Comparison of ENCODE assay signal across 8 cellular contexts in the genomic region with DNA sequence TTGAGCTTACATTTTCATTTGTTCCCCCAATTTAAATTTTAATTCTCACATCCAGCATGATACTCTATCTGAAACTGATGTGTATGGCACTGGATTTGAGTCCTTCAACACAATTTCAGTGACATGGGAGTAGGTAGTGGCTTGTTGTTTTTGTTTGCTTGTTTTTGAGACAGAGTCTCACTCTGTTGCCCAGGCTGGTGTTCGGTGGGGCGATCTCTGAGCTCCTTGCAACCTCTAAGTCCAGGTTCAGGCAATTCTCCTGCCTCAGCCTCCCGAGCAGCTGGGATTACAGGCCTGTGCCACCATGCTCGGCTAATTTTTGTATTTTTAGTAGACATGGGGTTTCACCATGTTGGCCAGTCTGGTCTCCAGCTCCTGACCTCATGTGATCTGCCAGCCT. TPM values are rescaled to one million over a fixed set of nuclear protein-coding genes. Genes with fewer than 3 reads are reported as not detected.
DNase-seq lines count a peak whose midpoint lies in the region; ATAC-seq and TF ChIP-seq lines count a peak whose summit lies in the region.
"Not testable (repeated sequence)": the region's sequence is repeated elsewhere in the genome, so short reads cannot be mapped to it uniquely, and the experiment has no call there.
"Had no signal": no experiment of that assay in that cellular context is flagged by ENCODE, and none has a peak within 500 bp of the region (broad histone marks: within the 10 kb centered on the region; RNA-seq: fewer than 3 reads in every experiment).

No MANE protein-coding gene starts in this region.

- 92% methylated on average over 4 of the region's 4 CpGs for WGBS in smooth muscle cell (ENCODE audit: low lambda C conversion rate)

- H3K9ac ChIP-seq in smooth muscle cell (ENCODE audit: low read depth): peak overlapping the region; percentile 77

- POLR2A ChIA-PET in PC-9 (lab: Charles Lee; ENCODE audit: unreplicated experiment): not testable (repeated sequence)

- TF ChIP-seq CTCF in GM12875 (IDR thresholded peaks at IDR 0.05; ENCODE audit: borderline replicate concordance, insufficient read depth, low read depth, low read length); PC-9 (conservative IDR thresholded peaks at IDR 0.05); right atrium auricular region (IDR thresholded peaks at IDR 0.05); natural killer cell (IDR thresholded peaks at IDR 0.05); smooth muscle cell (IDR thresholded peaks at IDR 0.05; ENCODE audit: borderline replicate concordance, insufficient read depth, poor library complexity, severe bottlenecking): not testable (repeated sequence)

- peaks cover 14% of the 10 kb centered on the region for H3F3A ChIP-seq in PC-9 (ENCODE audit: insufficient read depth, low read depth)
- H3F3A ChIP-seq in smooth muscle cell (ENCODE audit: low read depth): not testable (repeated sequence)

- CTCF ChIA-PET in PC-9 (lab: Charles Lee): interaction anchor here (0.5 to 0.7 kb wide), 2 partner anchors 120 to 354 kb away, joined by 3 to 9 read pairs; no protein-coding TSS in a partner anchor

- H3K27ac ChIP-seq in PC-9 (peak overlapping the region; percentile 86), cingulate gyrus (ENCODE audit: low read depth, low read length) (peak overlapping the region; percentile 100), right atrium auricular region (peak overlapping the region; percentile 97), smooth muscle cell (ENCODE audit: low read depth) (peak overlapping the region; percentile 91)

- not testable (repeated sequence) for H3K27me3 Mint-ChIP-seq in activated T-cell treated with anti-CD3 and anti-CD28 coated beads, Interleukin-2, amount 50 U/mL, for 72 hours (ENCODE audit: low read depth)
- H3K27me3 Mint-ChIP-seq in natural killer cell (ENCODE audit: low read depth in 2 of 2): peaks cover 11 to 13% of the 10 kb centered on the region in 2 donors

- H3K4me2 ChIP-seq in PC-9: peak overlapping the region; percentile 93
- peak overlapping the region; percentile 86 for H3K4me2 ChIP-seq in smooth muscle cell

- not testable (repeated sequence) for H3K9me2 ChIP-seq in PC-9 (ENCODE audit: insufficient read depth)

- not testable (repeated sequence) for BruUV-seq in PC-9 (replicated peaks; lab: Mats Ljungman, UMichigan)

- H4K20me1 ChIP-seq in PC-9 (ENCODE audit: insufficient read depth): peaks cover 12% of the 10 kb centered on the region; the same call in 1 of the 2 replicates
- H4K20me1 ChIP-seq in smooth muscle cell (ENCODE audit: low read depth): not testable (repeated sequence)

- H3K4me3 Mint-ChIP-seq in activated T-cell treated with anti-CD3 and anti-CD28 coated beads, Interleukin-2, amount 50 U/mL, for 72 hours: peak overlapping the region; percentile 84 to 87
- H3K4me3 Mint-ChIP-seq in natural killer cell: peak overlapping the region; percentile 96

- not testable (repeated sequence) for DNase-seq in PC-9; activated T-cell treated with anti-CD3 and anti-CD28 coated beads, Interleukin-2, amount 50 U/mL, for 72 hours; right atrium auricular region (ENCODE audit: low spot score); natural killer cell; smooth muscle cell (lab: John Stamatoyannopoulos, UW; ENCODE audit: unreplicated experiment)

- H3K4me1 Mint-ChIP-seq in activated T-cell treated with anti-CD3 and anti-CD28 coated beads, Interleukin-2, amount 50 U/mL, for 72 hours (ENCODE audit: low read depth): peaks cover 47% of the 10 kb centered on the region
- H3K4me1 Mint-ChIP-seq in natural killer cell: peaks cover 11 to 14% of the 10 kb centered on the region in 2 donors

- peak overlapping the region; percentile 93 for H3K27ac Mint-ChIP-seq in activated T-cell treated with anti-CD3 and anti-CD28 coated beads, Interleukin-2, amount 50 U/mL, for 72 hours
- H3K27ac Mint-ChIP-seq in natural killer cell: peak overlapping the region; percentile 95 to 97

- H3K4me1 ChIP-seq in PC-9 (replicated peaks; ENCODE audit: insufficient read depth) (peaks cover 26% of the 10 kb centered on the region), right atrium auricular region (peaks cover 0 to 33% of the 10 kb centered on the region in 2 donors), smooth muscle cell (ENCODE audit: low read depth) (peaks cover 14% of the 10 kb centered on the region)

- not testable (repeated sequence) for H3K27me3 ChIP-seq in PC-9 (ENCODE audit: insufficient read depth, low read depth); right atrium auricular region; smooth muscle cell (ENCODE audit: low read depth)

- H3K9me3 ChIP-seq in PC-9 (ENCODE audit: insufficient read depth, low read depth); right atrium auricular region; smooth muscle cell (replicated peaks; ENCODE audit: low read depth): not testable (repeated sequence)

- peak overlapping the region; percentile 81 for H2AFZ ChIP-seq in PC-9
- H2AFZ ChIP-seq in smooth muscle cell (ENCODE audit: low read depth): not testable (repeated sequence)

- not testable (repeated sequence) for H3K36me3 ChIP-seq in PC-9 (ENCODE audit: low read depth); right atrium auricular region; smooth muscle cell (ENCODE audit: low read depth)

- H3K79me2 ChIP-seq in PC-9 (ENCODE audit: low read depth) (peaks cover 58% of the 10 kb centered on the region), smooth muscle cell (ENCODE audit: low read depth) (peaks cover 35% of the 10 kb centered on the region)

- intact Hi-C loops in PC-9 (cut with micrococcal nuclease; ENCODE audit: unreplicated experiment); natural killer cell (cut with micrococcal nuclease): not testable (repeated sequence)

- H3K9me3 Mint-ChIP-seq in activated T-cell treated with anti-CD3 and anti-CD28 coated beads, Interleukin-2, amount 50 U/mL, for 72 hours; natural killer cell: not testable (repeated sequence)

- ATAC-seq in activated T-cell treated with anti-CD3 and anti-CD28 coated beads, Interleukin-2, amount 50 U/mL, for 72 hours (replicated peaks in 1 of 2); natural killer cell: not testable (repeated sequence)

- not testable (repeated sequence) for H3K36me3 Mint-ChIP-seq in activated T-cell treated with anti-CD3 and anti-CD28 coated beads, Interleukin-2, amount 50 U/mL, for 72 hours (ENCODE audit: insufficient read depth in 2 of 2); natural killer cell

- H3K4me3 ChIP-seq in GM12875 (ENCODE audit: low read depth, low read length) (peak overlapping the region; percentile 79), PC-9 (peak overlapping the region; percentile 79), smooth muscle cell (peak overlapping the region; percentile 56)
- H3K4me3 ChIP-seq in right atrium auricular region: not testable (repeated sequence)

RNA-seq across cellular contexts. Expression of a gene that starts 1.3 kb away (rescaled TPM):
- total RNA-seq in PC-9 (2021): 24.4 and 33.5 TPM in 2 replicates
- 10 to 100 TPM; 36.4 to 37.8 TPM for total RNA-seq in activated T-cell treated with anti-CD3 and anti-CD28 coated beads, Interleukin-2, amount 50 U/mL, for 72 hours
- total RNA-seq in right atrium auricular region: 10 to 100 TPM; 30.5 to 33.8 TPM
- total RNA-seq in natural killer cell: 10 to 100 TPM; 22.1 to 32.0 (median 30.8) TPM
- total RNA-seq in smooth muscle cell: 17.6 and 19.5 TPM in 2 replicates
- 8.2 and 10.1 TPM in 2 replicates for polyA plus RNA-seq in smooth muscle cell

RNA-seq across cellular contexts. Expression of a gene that starts 10.3 kb away (rescaled TPM):
- 147 and 212 TPM in 2 replicates for total RNA-seq in PC-9 (2021)
- 100 to 1,000 TPM; 148 to 190 TPM for total RNA-seq in activated T-cell treated with anti-CD3 and anti-CD28 coated beads, Interleukin-2, amount 50 U/mL, for 72 hours
- total RNA-seq in right atrium auricular region: 10 to 100 TPM; 19.6 to 31.3 TPM
- total RNA-seq in natural killer cell: 100 to 1,000 TPM; 152 to 213 (median 196) TPM
- total RNA-seq in smooth muscle cell: 59.6 and 77.8 TPM in 2 replicates
- polyA plus RNA-seq in smooth muscle cell: 75.9 and 110 TPM in 2 replicates

RNA-seq across cellular contexts. Expression of a gene that starts 58.3 kb away (rescaled TPM):
- total RNA-seq in PC-9 (2021) (not detected in 2 replicates), right atrium auricular region (not detected), natural killer cell (not detected), smooth muscle cell (not detected in 2 replicates)
- total RNA-seq in activated T-cell treated with anti-CD3 and anti-CD28 coated beads, Interleukin-2, amount 50 U/mL, for 72 hours: not detected
- not detected in 2 replicates for polyA plus RNA-seq in smooth muscle cell
- total RNA-seq: lung microvascular endothelial cell had no signal
